In the genomic region with DNA sequence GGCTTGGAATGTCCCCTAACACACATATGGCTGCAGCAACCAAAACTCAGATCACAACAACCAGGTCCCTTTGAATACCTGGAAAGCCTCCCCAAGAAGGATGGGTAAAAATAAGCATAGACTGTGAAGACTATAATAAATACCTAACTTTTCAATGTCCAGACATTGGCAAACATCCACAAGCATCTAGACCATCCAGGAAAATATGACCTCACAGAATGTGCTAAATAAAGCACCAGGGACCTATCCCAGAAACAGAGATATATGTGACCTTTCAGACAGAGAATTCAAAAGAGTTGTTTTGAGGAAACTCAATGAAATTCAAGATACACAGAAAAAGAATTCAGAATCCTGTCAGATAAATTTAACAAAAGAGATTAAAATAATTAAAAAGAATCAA, we compare ENCODE assay signal across 23 cellular contexts.
"Had no signal": no experiment of that assay in that cellular context is flagged by ENCODE, and none has a peak within 500 bp of the region (broad histone marks: within the 10 kb centered on the region; RNA-seq: fewer than 3 reads in every experiment).

No MANE protein-coding gene starts in this region.

- H3K27ac ChIP-seq: colonic mucosa, esophagus muscularis mucosa, gastroesophageal sphincter, pancreas, skin epidermis, tibial nerve, uterus had no signal

- H3K9me3 ChIP-seq: colonic mucosa, uterus had no signal

- H3K4me1 ChIP-seq: colonic mucosa, pancreas, tibial nerve, uterus had no signal

- ATAC-seq: activated CD8-positive, alpha-beta T cell treated with anti-CD3 and anti-CD28 coated beads, Interleukin-2, amount 10 ng/mL, durations not matched to agents 7 days and 5 days; activated T-cell treated with anti-CD3 and anti-CD28 coated beads, Interleukin-2, amount 50 U/mL, for 72 hours; gastroesophageal sphincter; left lobe of liver; mucosa of descending colon; naive thymus-derived CD4-positive, alpha-beta T cell; pancreas had no signal

- H3K27me3 ChIP-seq: colonic mucosa, esophagus muscularis mucosa, gastroesophageal sphincter, pancreas, tibial nerve, uterus had no signal

- DNase-seq: activated CD4-positive, alpha-beta T cell treated with anti-CD3 and anti-CD28 coated beads, Interleukin-2, amount 10 ng/mL, durations not matched to agents 24 days and 14 days; activated CD4-positive, CD25-positive, alpha-beta regulatory T cell; activated CD8-positive, alpha-beta memory T cell treated with anti-CD3 and anti-CD28 coated beads, Interleukin-2, amount 50 U/mL, for 48 hours; activated CD8-positive, alpha-beta T cell treated with anti-CD3 and anti-CD28 coated beads, Interleukin-2, amount 10 ng/mL, durations not matched to agents 7 days and 5 days; activated gamma-delta T cell; activated naive CD8-positive, alpha-beta T cell treated with anti-CD3 and anti-CD28 coated beads for 36 hours; activated T-cell treated with anti-CD3 and anti-CD28 coated beads, Interleukin-2, amount 50 U/mL, for 72 hours; anterior cingulate cortex; caudate nucleus; colonic mucosa; islet precursor cell; mucosa of descending colon; naive thymus-derived CD4-positive, alpha-beta T cell; pancreas; stimulated activated CD4-positive, alpha-beta T cell treated with anti-CD3 and anti-CD28 coated beads, Interleukin-15, amount 100 ng/mL, for 24 hours; stimulated activated CD4-positive, alpha-beta T cell treated with anti-CD3 and anti-CD28 coated beads, Interleukin-4, amount 100 ng/mL, for 24 hours; stimulated activated naive CD4-positive, alpha-beta T cell; uterus had no signal

- H3K4me3 ChIP-seq: colonic mucosa, esophagus muscularis mucosa, gastroesophageal sphincter, mucosa of descending colon, pancreas, skin epidermis, tibial nerve, uterus had no signal

- H3K36me3 ChIP-seq: colonic mucosa, esophagus muscularis mucosa, gastroesophageal sphincter, pancreas, uterus had no signal
